ENCODE assay signal across 17 cellular contexts in genomic region chr7:2628137-2628482, GRCh38. TPM values are rescaled to one million over a fixed set of nuclear protein-coding genes. Genes with fewer than 3 reads are reported as not detected.
DNase-seq lines count a peak whose midpoint lies in the region; ATAC-seq, FAIRE-seq and TF ChIP-seq lines count a peak whose summit lies in the region.
"Had no signal": no experiment of that assay in that cellular context is flagged by ENCODE, and none has a peak within 500 bp of the region (broad histone marks: within the 10 kb centered on the region; RNA-seq: fewer than 3 reads in every experiment).

No MANE protein-coding gene starts in this region.

- H3K9me3 Mint-ChIP-seq in brain (no peaks in the 10 kb centered on the region), nephron (no peaks in the 10 kb centered on the region)
- no peaks in the 10 kb centered on the region for H3K9me3 Mint-ChIP-seq in CD8-positive, alpha-beta T cell

- POLR2A ChIA-PET in CD8-positive, alpha-beta T cell (lab: Charles Lee), result no interaction called here

- FAIRE-seq in urothelium cell line (lab: Jason Lieb, UNC), result peak; percentile 74
- no peak for FAIRE-seq in GM12891 (lab: Jason Lieb, UNC)
- FAIRE-seq: H54, RCC 7860 had no signal

- WGBS in heart left ventricle, 4 donors, result 88 to 93% (median 90%) methylated on average over 11 to 12 of the region's 12 CpGs

- H3K4me1 ChIP-seq in left ventricle myocardium inferior (peaks cover 58% of the 10 kb centered on the region), heart left ventricle (peaks cover 0 to 38% (median 22%) of the 10 kb centered on the region in 12 donors)
- peaks cover 13% of the 10 kb centered on the region for H3K4me1 ChIP-seq in CD8-positive, alpha-beta T cell (ENCODE audit: insufficient read depth, low read length)

- H3K9me3 ChIP-seq in left ventricle myocardium inferior (replicated peaks) (no peaks in the 10 kb centered on the region), heart left ventricle (no peaks in the 10 kb centered on the region), MG63 (no peaks in the 10 kb centered on the region)
- H3K9me3 ChIP-seq in CD8-positive, alpha-beta T cell (ENCODE audit: low read length), result no peaks in the 10 kb centered on the region
- H3K9me3 ChIP-seq: BLaER1 had no signal

- H3K4me3 ChIP-seq in left ventricle myocardium inferior (no peak overlapping the region), heart left ventricle (no peak overlapping the region), MG63 (no peak overlapping the region)
- H3K4me3 ChIP-seq in CD8-positive, alpha-beta T cell (ENCODE audit: low read depth, low read length), result no peak overlapping the region
- H3K4me3 ChIP-seq: BLaER1 had no signal

- intact Hi-C loops in left ventricle myocardium inferior (cut with micrococcal nuclease) (no loop called here), heart left ventricle (cut with DNase I) (no loop called here)
- intact Hi-C loops in CD8-positive, alpha-beta T cell (cut with DNase I, micrococcal nuclease), result no loop called here

- H3K4me3 Mint-ChIP-seq in brain, result peak overlapping the region in 1 of 5 experiments; percentile 19
- H3K4me3 Mint-ChIP-seq in nephron, result no peak overlapping the region
- H3K4me3 Mint-ChIP-seq in CD8-positive, alpha-beta T cell, result no peak overlapping the region

- no peak for ATAC-seq in heart left ventricle
- ATAC-seq in CD8-positive, alpha-beta T cell, result no peak

- H3K36me3 ChIP-seq in left ventricle myocardium inferior (no peaks in the 10 kb centered on the region), heart left ventricle (no peaks in the 10 kb centered on the region), MG63 (0 out of 2 replicates have a peak, but pooled peaks cover 3% of the 10 kb centered on the region)
- no peaks in the 10 kb centered on the region for H3K36me3 ChIP-seq in CD8-positive, alpha-beta T cell (ENCODE audit: insufficient read depth, low read length)
- H3K36me3 ChIP-seq: BLaER1 had no signal

- H3K27me3 ChIP-seq in left ventricle myocardium inferior (ENCODE audit: low read depth), result no peaks in the 10 kb centered on the region
- no peaks in the 10 kb centered on the region for H3K27me3 ChIP-seq in heart left ventricle
- no peaks in the 10 kb centered on the region for H3K27me3 ChIP-seq in MG63
- H3K27me3 ChIP-seq in CD8-positive, alpha-beta T cell (ENCODE audit: insufficient read depth, low read length), result no peaks in the 10 kb centered on the region
- H3K27me3 ChIP-seq: BLaER1 had no signal

- H3K27ac Mint-ChIP-seq in brain (peak overlapping the region; percentile 42 to 88 (median 83)), nephron (peak overlapping the region; percentile 74 to 92 (median 85))
- no peak overlapping the region for H3K27ac Mint-ChIP-seq in CD8-positive, alpha-beta T cell

- H3K27ac ChIP-seq in left ventricle myocardium inferior (replicated peaks), result no peak overlapping the region
- H3K27ac ChIP-seq in heart left ventricle, result no peak overlapping the region
- H3K27ac ChIP-seq in CD8-positive, alpha-beta T cell (ENCODE audit: low read depth, low read length), result no peak overlapping the region
- H3K27ac ChIP-seq: BLaER1 had no signal

- DNase-seq in left ventricle myocardium inferior (peak; percentile 7), heart left ventricle (no peak), urothelium cell line (ENCODE audit: low spot score) (no peak), GM12891 (ENCODE audit: insufficient read length, low spot score) (no peak), MG63 (no peak)
- DNase-seq in CD8-positive, alpha-beta T cell, result no peak
- DNase-seq: 8988T, Karpas-422, NCI-H1417, NCI-H2029, NCI-H524, SHP77 treated with DMSO at 0.1 percent for 48 hours had no signal

- TF ChIP-seq CTCF in left ventricle myocardium inferior (IDR thresholded peaks at IDR 0.05; ENCODE audit: borderline replicate concordance), result no peak
- TF ChIP-seq CTCF in heart left ventricle (IDR thresholded peaks at IDR 0.05), result no peak
- no peak for TF ChIP-seq CTCF in brain (conservative IDR thresholded peaks at IDR 0.05)
- no peak for TF ChIP-seq CTCF in nephron (IDR thresholded peaks at IDR 0.05; ENCODE audit: unreplicated experiment in 3 of 3)
- no peak for TF ChIP-seq CTCF in CD8-positive, alpha-beta T cell (IDR thresholded peaks at IDR 0.05)

- H3K36me3 Mint-ChIP-seq in brain (no peaks in the 10 kb centered on the region), nephron (ENCODE audit: low read depth) (no peaks in the 10 kb centered on the region)
- no peaks in the 10 kb centered on the region for H3K36me3 Mint-ChIP-seq in CD8-positive, alpha-beta T cell

- TF ChIP-seq POLR2A in heart left ventricle (IDR thresholded peaks at IDR 0.05) (no peak), GM12891 (IDR thresholded peaks at IDR 0.05; ENCODE audit: low read depth, low read length) (no peak)

- H3K4me1 Mint-ChIP-seq in brain (peaks cover 52% of the 10 kb centered on the region), nephron (peaks cover 28% of the 10 kb centered on the region)
- peaks cover 5% of the 10 kb centered on the region for H3K4me1 Mint-ChIP-seq in CD8-positive, alpha-beta T cell (ENCODE audit: low read depth)

- CTCF ChIA-PET in CD8-positive, alpha-beta T cell (lab: Charles Lee), result interaction anchor here (1.0 kb wide), 1 partner anchor 16 kb away, joined by 3 read pairs; no protein-coding TSS in a partner anchor

- peaks cover under 1% of the 10 kb centered on the region for H3K27me3 Mint-ChIP-seq in brain
- no peaks in the 10 kb centered on the region for H3K27me3 Mint-ChIP-seq in nephron (ENCODE audit: low read depth)
- H3K27me3 Mint-ChIP-seq in CD8-positive, alpha-beta T cell (ENCODE audit: low read depth), result no peaks in the 10 kb centered on the region

TF ChIP-seq in GM12891, 5 proteins besides CTCF, POLR2A, EP300 and RAD21:
- TF ChIP-seq PAX5 (IDR thresholded peaks at IDR 0.05; ENCODE audit: insufficient read depth, low read length, severe bottlenecking) (no peak), SPI1 (IDR thresholded peaks at IDR 0.05; ENCODE audit: low read depth, low read length) (no peak), POLR2AphosphoS5 (IDR thresholded peaks at IDR 0.05; ENCODE audit: low read depth, low read length) (no peak), TAF1 (IDR thresholded peaks at IDR 0.05; ENCODE audit: low read depth, low read length) (no peak), POU2F2 (IDR thresholded peaks at IDR 0.05; ENCODE audit: low read depth, low read length) (no peak)

RNA-seq across cellular contexts. Expression of gene TTYH3, which starts 3.7 kb away (rescaled TPM):
- total RNA-seq in left ventricle myocardium inferior, result 10.9 TPM
- total RNA-seq in heart left ventricle, result 100 to 1,000 TPM in 1 of 9 donors, 10 to 100 TPM in 7, 1 to 10 TPM in 1; 8.5 to 104 (median 12.8) TPM
- 10 to 100 TPM in 1 of 2 donors, 1 to 10 TPM in 1; 5.7 to 14.8 TPM for polyA plus RNA-seq in heart left ventricle
- 48.7 TPM for polyA plus RNA-seq in brain (ENCODE audit: insufficient read depth, low read depth, low replicate concordance)
- polyA plus RNA-seq in GM12891 (2012; ENCODE audit: low read depth, missing spikeins), result 23.3 TPM
- total RNA-seq in MG63 (2014; rRNA removed; shearing (Covaris generic); ENCODE audit: low replicate concordance), result 15.8 and 29.8 TPM in 2 replicates
- total RNA-seq in CD8-positive, alpha-beta T cell, result 10 to 100 TPM in 1 of 2 experiments, 1 to 10 TPM in 1; 8.4 to 10.1 TPM

RNA-seq across cellular contexts. Expression of gene AMZ1, which starts 59.9 kb away (rescaled TPM):
- total RNA-seq in left ventricle myocardium inferior (0.11 TPM), heart left ventricle (under 1 TPM in 3 of 9 donors, not detected in 6; 0.05 to 0.48 (median 0.10) TPM)
- polyA plus RNA-seq in heart left ventricle (under 1 TPM; 0.01 to 0.04 TPM), brain (ENCODE audit: insufficient read depth, low read depth, low replicate concordance) (2.4 TPM)
- polyA plus RNA-seq in GM12891 (2012; ENCODE audit: low read depth, missing spikeins), result 1.0 TPM
- total RNA-seq in MG63 (2014; rRNA removed; shearing (Covaris generic); ENCODE audit: low replicate concordance), result 0.03 TPM in 1 of 2 replicates, not detected in the other
- total RNA-seq in CD8-positive, alpha-beta T cell, result under 1 TPM; 0.47 to 0.54 TPM
